9 cellular contexts compared by ENCODE assay signal in genomic region chr6:167113935-167114910, GRCh38. TPM values are rescaled to one million over a fixed set of nuclear protein-coding genes. Genes with fewer than 3 reads are reported as not detected.
DNase-seq lines count a peak whose midpoint lies in the region; ATAC-seq and TF ChIP-seq lines count a peak whose summit lies in the region.
"Had no signal": no experiment of that assay in that cellular context is flagged by ENCODE, and none has a peak within 500 bp of the region (broad histone marks: within the 10 kb centered on the region; RNA-seq: fewer than 3 reads in every experiment).

No MANE protein-coding gene starts in this region.

- TF ChIP-seq CTCF in smooth muscle cell (IDR thresholded peaks at IDR 0.05; ENCODE audit: borderline replicate concordance, insufficient read depth, poor library complexity, severe bottlenecking), result no peak
- no peak for TF ChIP-seq CTCF in Caco-2 (IDR thresholded peaks at IDR 0.05; ENCODE audit: insufficient read depth in 1 of 2, low read depth in 1 of 2, low read length in 1 of 2, severe bottlenecking in 1 of 2, unreplicated experiment in 1 of 2)

- CTCF ChIA-PET in Caco-2 (lab: Charles Lee), result no interaction called here

- H3K36me3 ChIP-seq in smooth muscle cell (ENCODE audit: low read depth) (no peaks in the 10 kb centered on the region), Caco-2 (ENCODE audit: control insufficient read depth, insufficient read depth, low read length) (no peaks in the 10 kb centered on the region)

- intact Hi-C loops in Caco-2 (cut with micrococcal nuclease; ENCODE audit: unreplicated experiment), result no loop called here

- H3K9ac ChIP-seq in smooth muscle cell (ENCODE audit: low read depth), result no peak overlapping the region

- H3K4me2 ChIP-seq in smooth muscle cell, result no peak overlapping the region

- no peak overlapping the region for H3K27ac Mint-ChIP-seq in stimulated activated naive CD8-positive, alpha-beta T cell treated with anti-CD3 and anti-CD28 coated beads, Interleukin-15, amount 100 ng/mL, for 72 hours
- H3K27ac Mint-ChIP-seq in activated T-cell treated with anti-CD3 and anti-CD28 coated beads, Interleukin-2, amount 50 U/mL, for 72 hours, result peak overlapping the region; percentile 89
- no peak overlapping the region for H3K27ac Mint-ChIP-seq in Caco-2 (ENCODE audit: unreplicated experiment)

- no peak overlapping the region for H3K27ac ChIP-seq in smooth muscle cell (ENCODE audit: low read depth)

- H3K27me3 ChIP-seq in smooth muscle cell (ENCODE audit: low read depth) (peaks cover 7% of the 10 kb centered on the region), Caco-2 (replicated peaks; ENCODE audit: control insufficient read depth, insufficient read depth, low read length) (no peaks in the 10 kb centered on the region)

- peak; percentile 46 for DNase-seq in stimulated activated naive CD8-positive, alpha-beta T cell treated with anti-CD3 and anti-CD28 coated beads, Interleukin-15, Interleukin-2, amounts not matched to agents 100 U/mL and 50 U/mL, for 24 hours
- DNase-seq in stimulated activated naive CD8-positive, alpha-beta T cell treated with anti-CD3 and anti-CD28 coated beads, Interleukin-15, amount 100 ng/mL, for 72 hours, result no peak
- DNase-seq in activated T-cell treated with anti-CD3 and anti-CD28 coated beads, Interleukin-2, amount 50 U/mL, for 72 hours, result peak; percentile 39 to 79
- DNase-seq in AG20443 (ENCODE audit: low spot score) (no peak), SW 1271 (lab: John Stamatoyannopoulos, UW) (no peak), smooth muscle cell (lab: John Stamatoyannopoulos, UW; ENCODE audit: unreplicated experiment) (no peak), Caco-2 (no peak)

- H3K36me3 Mint-ChIP-seq in activated T-cell treated with anti-CD3 and anti-CD28 coated beads, Interleukin-2, amount 50 U/mL, for 72 hours (ENCODE audit: insufficient read depth in 2 of 2), result peaks cover 0 to 5% of the 10 kb centered on the region in 2 donors
- H3K36me3 Mint-ChIP-seq in Caco-2 (ENCODE audit: insufficient read depth, unreplicated experiment), result no peaks in the 10 kb centered on the region

- H3K4me1 ChIP-seq in smooth muscle cell (ENCODE audit: low read depth) (peaks cover 6% of the 10 kb centered on the region), Caco-2 (no peaks in the 10 kb centered on the region)

- ATAC-seq in stimulated activated naive CD8-positive, alpha-beta T cell treated with anti-CD3 and anti-CD28 coated beads, Interleukin-15, Interleukin-2, amounts not matched to agents 100 U/mL and 50 U/mL, for 24 hours, result peak; percentile 37
- ATAC-seq in stimulated activated naive CD8-positive, alpha-beta T cell treated with anti-CD3 and anti-CD28 coated beads, Interleukin-15, amount 100 ng/mL, for 72 hours, result no peak
- peak; percentile 82 for ATAC-seq in HG03095 (IDR thresholded peaks at IDR 0.05; ENCODE audit: unreplicated experiment)
- ATAC-seq in activated T-cell treated with anti-CD3 and anti-CD28 coated beads, Interleukin-2, amount 50 U/mL, for 72 hours (replicated peaks in 1 of 2), result peak; percentile 63 to 72

- no peaks in the 10 kb centered on the region for H3F3A ChIP-seq in smooth muscle cell (ENCODE audit: low read depth)

- H4K20me1 ChIP-seq in smooth muscle cell (ENCODE audit: low read depth), result no peaks in the 10 kb centered on the region

- POLR2A ChIA-PET in Caco-2 (lab: Charles Lee), result no interaction called here

- peaks cover 34% of the 10 kb centered on the region for H3K4me1 Mint-ChIP-seq in stimulated activated naive CD8-positive, alpha-beta T cell treated with anti-CD3 and anti-CD28 coated beads, Interleukin-15, amount 100 ng/mL, for 72 hours
- H3K4me1 Mint-ChIP-seq in activated T-cell treated with anti-CD3 and anti-CD28 coated beads, Interleukin-2, amount 50 U/mL, for 72 hours (ENCODE audit: low read depth), result peaks cover 37% of the 10 kb centered on the region
- no peaks in the 10 kb centered on the region for H3K4me1 Mint-ChIP-seq in Caco-2 (ENCODE audit: low read depth, unreplicated experiment)

- WGBS in smooth muscle cell (ENCODE audit: low lambda C conversion rate), result 84% methylated on average over 25 of the region's 25 CpGs

- no peak overlapping the region for H3K4me3 ChIP-seq in smooth muscle cell
- H3K4me3 ChIP-seq in Caco-2 (ENCODE audit: low read depth, low read length), result no peak overlapping the region

- H2AFZ ChIP-seq in smooth muscle cell (ENCODE audit: low read depth), result no peak overlapping the region

- no peaks in the 10 kb centered on the region for H3K9me3 ChIP-seq in smooth muscle cell (replicated peaks; ENCODE audit: low read depth)
- no peaks in the 10 kb centered on the region for H3K9me3 ChIP-seq in Caco-2

- H3K4me3 Mint-ChIP-seq in stimulated activated naive CD8-positive, alpha-beta T cell treated with anti-CD3 and anti-CD28 coated beads, Interleukin-15, amount 100 ng/mL, for 72 hours, result no peak overlapping the region
- H3K4me3 Mint-ChIP-seq in activated T-cell treated with anti-CD3 and anti-CD28 coated beads, Interleukin-2, amount 50 U/mL, for 72 hours, result peak overlapping the region; percentile 11 to 71
- no peak overlapping the region for H3K4me3 Mint-ChIP-seq in Caco-2 (ENCODE audit: unreplicated experiment)

- BruUV-seq in Caco-2 (replicated peaks; lab: Mats Ljungman, UMichigan), result no TSS peak

- H3K9me3 Mint-ChIP-seq in stimulated activated naive CD8-positive, alpha-beta T cell treated with anti-CD3 and anti-CD28 coated beads, Interleukin-15, amount 100 ng/mL, for 72 hours, result no peaks in the 10 kb centered on the region
- H3K9me3 Mint-ChIP-seq in activated T-cell treated with anti-CD3 and anti-CD28 coated beads, Interleukin-2, amount 50 U/mL, for 72 hours, result no peaks in the 10 kb centered on the region
- no peaks in the 10 kb centered on the region for H3K9me3 Mint-ChIP-seq in Caco-2 (ENCODE audit: unreplicated experiment)

- peaks cover 37% of the 10 kb centered on the region for H3K27me3 Mint-ChIP-seq in stimulated activated naive CD8-positive, alpha-beta T cell treated with anti-CD3 and anti-CD28 coated beads, Interleukin-15, amount 100 ng/mL, for 72 hours
- H3K27me3 Mint-ChIP-seq in activated T-cell treated with anti-CD3 and anti-CD28 coated beads, Interleukin-2, amount 50 U/mL, for 72 hours (ENCODE audit: low read depth), result peaks cover 22% of the 10 kb centered on the region
- H3K27me3 Mint-ChIP-seq in Caco-2 (ENCODE audit: insufficient read depth, unreplicated experiment), result peaks cover 12% of the 10 kb centered on the region

- no peaks in the 10 kb centered on the region for H3K79me2 ChIP-seq in smooth muscle cell (ENCODE audit: low read depth)

RNA-seq across cellular contexts. Expression of gene CCR6, which starts 8.7 kb away (rescaled TPM):
- 1 to 10 TPM; 1.2 to 7.8 TPM for total RNA-seq in activated T-cell treated with anti-CD3 and anti-CD28 coated beads, Interleukin-2, amount 50 U/mL, for 72 hours
- total RNA-seq in smooth muscle cell (not detected in 2 replicates), Caco-2 (2022) (not detected in 2 replicates)
- 0.41 TPM in 1 of 2 replicates, not detected in the other for polyA plus RNA-seq in smooth muscle cell
- total RNA-seq: T-helper 2 cell treated with Interferon-gamma antibody and Interleukin-4, amounts not matched to agents 100 ng/mL and 5 ng/mL, for 36 hours had no signal

RNA-seq across cellular contexts. Expression of gene GPR31, which starts 43.6 kb away (rescaled TPM):
- total RNA-seq in activated T-cell treated with anti-CD3 and anti-CD28 coated beads, Interleukin-2, amount 50 U/mL, for 72 hours, result not detected
- total RNA-seq in smooth muscle cell (not detected in 2 replicates), Caco-2 (2022) (not detected in 2 replicates)
- polyA plus RNA-seq in smooth muscle cell, result not detected in 2 replicates
- total RNA-seq: T-helper 2 cell treated with Interferon-gamma antibody and Interleukin-4, amounts not matched to agents 100 ng/mL and 5 ng/mL, for 36 hours had no signal

Comparison
In these comparisons a context has a peak if more than half of its experiments do, and no peak if none do; other contexts are left out.
1. DNase-seq: peak in stimulated activated naive CD8-positive, alpha-beta T cell treated with anti-CD3 and anti-CD28 coated beads, Interleukin-15, Interleukin-2, amounts not matched to agents 100 U/mL and 50 U/mL, for 24 hours (single experiment) and activated T-cell treated with anti-CD3 and anti-CD28 coated beads, Interleukin-2, amount 50 U/mL, for 72 hours (2 of 2); none in stimulated activated naive CD8-positive, alpha-beta T cell treated with anti-CD3 and anti-CD28 coated beads, Interleukin-15, amount 100 ng/mL, for 72 hours (0 of 2), AG20443 (single experiment), SW 1271 (0 of 2), smooth muscle cell (single experiment) and Caco-2 (0 of 2).
2. H3K4me3 Mint-ChIP-seq: peak in activated T-cell treated with anti-CD3 and anti-CD28 coated beads, Interleukin-2, amount 50 U/mL, for 72 hours (2 of 2); none in stimulated activated naive CD8-positive, alpha-beta T cell treated with anti-CD3 and anti-CD28 coated beads, Interleukin-15, amount 100 ng/mL, for 72 hours (0 of 2) and Caco-2 (single experiment).